In genomic region chr9:6973762-6974161, GRCh38 we compare ENCODE assay signal across 10 cellular contexts.
DNase-seq lines count a peak whose midpoint lies in the region; ATAC-seq and TF ChIP-seq lines count a peak whose summit lies in the region.
"Had no signal": no experiment of that assay in that cellular context is flagged by ENCODE, and none has a peak within 500 bp of the region (broad histone marks: within the 10 kb centered on the region; RNA-seq: fewer than 3 reads in every experiment).

No MANE protein-coding gene starts in this region.

- no peaks in the 10 kb centered on the region for H3K27me3 ChIP-seq in CD4-positive, alpha-beta T cell (ENCODE audit: control insufficient read depth, insufficient read depth, low read length)

- no peak for DNase-seq in activated T-cell treated with anti-CD3 and anti-CD28 coated beads, Interleukin-2, amount 50 U/mL, for 24 hours
- no peak for DNase-seq in activated T-cell treated with anti-CD3 and anti-CD28 coated beads, Interleukin-2, amount 50 U/mL, for 48 hours
- DNase-seq in NOMO-1 treated with DMSO at 0.1 percent for 48 hours (lab: John Stamatoyannopoulos, UW; ENCODE audit: unreplicated experiment) (peak; percentile 48), NCI-H2107 (lab: John Stamatoyannopoulos, UW) (no peak)
- peak in 1 of 2 donors; percentile 15 for DNase-seq in stimulated activated naive CD8-positive, alpha-beta T cell treated with anti-CD3 and anti-CD28 coated beads, Interleukin-15, amount 100 ng/mL, for 72 hours
- no peak for DNase-seq in activated CD4-positive, alpha-beta T cell treated with anti-CD3 and anti-CD28 coated beads, Interleukin-2, amount 50 U/mL, for 4 hours
- DNase-seq in CD4-positive, alpha-beta T cell, result no peak
- DNase-seq: activated naive CD4-positive, alpha-beta T cell had no signal

- TF ChIP-seq CTCF in CD4-positive, alpha-beta T cell (IDR thresholded peaks at IDR 0.05), result no peak

- H3K4me3 Mint-ChIP-seq in activated T-cell treated with anti-CD3 and anti-CD28 coated beads, Interleukin-2, amount 50 U/mL, for 24 hours, result no peak overlapping the region
- H3K4me3 Mint-ChIP-seq in stimulated activated naive CD8-positive, alpha-beta T cell treated with anti-CD3 and anti-CD28 coated beads, Interleukin-15, amount 100 ng/mL, for 72 hours, result no peak overlapping the region
- no peak overlapping the region for H3K4me3 Mint-ChIP-seq in CD4-positive, alpha-beta T cell

- peak overlapping the region; percentile 8 for H3K27ac Mint-ChIP-seq in activated T-cell treated with anti-CD3 and anti-CD28 coated beads, Interleukin-2, amount 50 U/mL, for 24 hours
- H3K27ac Mint-ChIP-seq in stimulated activated naive CD8-positive, alpha-beta T cell treated with anti-CD3 and anti-CD28 coated beads, Interleukin-15, amount 100 ng/mL, for 72 hours, result peak overlapping the region; percentile 55 to 88
- H3K27ac Mint-ChIP-seq in CD4-positive, alpha-beta T cell, result no peak overlapping the region

- intact Hi-C loops in CD4-positive, alpha-beta T cell (cut with DNase I, micrococcal nuclease), result no loop called here

- no peaks in the 10 kb centered on the region for H3K9me3 ChIP-seq in CD4-positive, alpha-beta T cell (ENCODE audit: control insufficient read depth, low read length)
- H3K9me3 ChIP-seq: thoracic aorta had no signal

- H3K36me3 Mint-ChIP-seq in activated T-cell treated with anti-CD3 and anti-CD28 coated beads, Interleukin-2, amount 50 U/mL, for 24 hours (ENCODE audit: low read depth), result peaks cover 16% of the 10 kb centered on the region
- H3K36me3 Mint-ChIP-seq in CD4-positive, alpha-beta T cell (ENCODE audit: low read depth), result peaks cover 21% of the 10 kb centered on the region

- peak; percentile 99 for ATAC-seq in HG02973 (IDR thresholded peaks at IDR 0.05; ENCODE audit: unreplicated experiment)
- peak; percentile 87 for ATAC-seq in stimulated activated naive CD8-positive, alpha-beta T cell treated with anti-CD3 and anti-CD28 coated beads, Interleukin-15, amount 100 ng/mL, for 72 hours
- ATAC-seq in CD4-positive, alpha-beta T cell (ENCODE audit: poor library complexity), result no peak

- CTCF ChIA-PET in CD4-positive, alpha-beta T cell (lab: Charles Lee), result no interaction called here

- POLR2A ChIA-PET in CD4-positive, alpha-beta T cell (lab: Charles Lee), result no interaction called here

- no peak overlapping the region for H3K27ac ChIP-seq in CD4-positive, alpha-beta T cell (ENCODE audit: low read depth, low read length)
- H3K27ac ChIP-seq: thoracic aorta had no signal

- H3K27me3 Mint-ChIP-seq in activated T-cell treated with anti-CD3 and anti-CD28 coated beads, Interleukin-2, amount 50 U/mL, for 24 hours, result no peaks in the 10 kb centered on the region
- no peaks in the 10 kb centered on the region for H3K27me3 Mint-ChIP-seq in stimulated activated naive CD8-positive, alpha-beta T cell treated with anti-CD3 and anti-CD28 coated beads, Interleukin-15, amount 100 ng/mL, for 72 hours
- H3K27me3 Mint-ChIP-seq in CD4-positive, alpha-beta T cell, result no peaks in the 10 kb centered on the region

- H3K4me1 Mint-ChIP-seq in activated T-cell treated with anti-CD3 and anti-CD28 coated beads, Interleukin-2, amount 50 U/mL, for 24 hours (ENCODE audit: low read depth), result peaks cover 38% of the 10 kb centered on the region
- peaks cover 25% of the 10 kb centered on the region for H3K4me1 Mint-ChIP-seq in stimulated activated naive CD8-positive, alpha-beta T cell treated with anti-CD3 and anti-CD28 coated beads, Interleukin-15, amount 100 ng/mL, for 72 hours
- H3K4me1 Mint-ChIP-seq in CD4-positive, alpha-beta T cell (ENCODE audit: low read depth), result peaks cover 30% of the 10 kb centered on the region

- H3K9me3 Mint-ChIP-seq in activated T-cell treated with anti-CD3 and anti-CD28 coated beads, Interleukin-2, amount 50 U/mL, for 24 hours, result no peaks in the 10 kb centered on the region
- no peaks in the 10 kb centered on the region for H3K9me3 Mint-ChIP-seq in stimulated activated naive CD8-positive, alpha-beta T cell treated with anti-CD3 and anti-CD28 coated beads, Interleukin-15, amount 100 ng/mL, for 72 hours
- H3K9me3 Mint-ChIP-seq in CD4-positive, alpha-beta T cell, result no peaks in the 10 kb centered on the region
